Comparison of ENCODE assay signal across 9 cellular contexts in the genomic region with DNA sequence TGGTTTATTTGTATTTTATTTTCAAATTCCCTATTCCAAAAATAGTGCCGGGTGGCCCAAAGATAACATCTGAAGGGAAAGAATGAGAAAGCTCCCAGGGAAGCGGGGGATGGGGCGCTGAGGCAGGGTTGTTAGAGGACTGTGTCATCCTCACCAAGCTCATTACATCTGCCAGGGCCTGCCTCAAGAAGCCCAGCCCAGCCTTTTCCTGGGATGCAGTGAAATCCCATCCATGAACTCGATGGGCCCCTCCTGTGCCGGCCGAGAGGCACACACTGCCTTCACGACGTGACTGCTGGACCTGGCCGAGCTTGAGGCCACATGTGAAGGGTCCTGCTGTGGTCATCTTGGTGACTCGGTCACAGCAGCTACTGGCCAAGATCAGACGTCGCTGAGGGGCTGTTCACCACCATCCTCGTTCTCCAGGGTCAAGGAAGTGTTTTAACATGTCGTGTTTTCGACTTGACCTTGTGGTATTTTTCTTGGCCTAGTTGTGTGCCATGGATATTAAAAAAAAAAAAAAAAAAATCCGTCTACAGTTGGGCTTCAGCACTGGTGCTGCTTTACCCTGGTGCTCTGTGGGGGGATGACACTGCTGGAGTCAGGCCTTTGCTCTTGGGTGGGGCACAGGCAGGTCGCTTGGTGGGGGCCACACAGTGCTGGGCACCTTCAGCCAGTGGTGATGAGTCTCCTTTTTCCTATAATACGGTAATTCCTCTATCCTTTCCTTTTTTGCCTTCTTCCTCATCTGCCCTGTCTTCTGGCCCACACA. TPM values are rescaled to one million over a fixed set of nuclear protein-coding genes. Genes with fewer than 3 reads are reported as not detected.
DNase-seq lines count a peak whose midpoint lies in the region; ATAC-seq and TF ChIP-seq lines count a peak whose summit lies in the region.
"Had no signal": no experiment of that assay in that cellular context is flagged by ENCODE, and none has a peak within 500 bp of the region (broad histone marks: within the 10 kb centered on the region; RNA-seq: fewer than 3 reads in every experiment).

No MANE protein-coding gene starts in this region.

- WGBS in stomach, 5 donors = 72 to 80% (median 74%) methylated on average over 17 to 18 of the region's 18 CpGs
- 67 to 74% methylated on average over 16 to 18 of the region's 18 CpGs for WGBS in lower leg skin, 2 donors

- DNase-seq in DMS53 (lab: John Stamatoyannopoulos, UW) (peak; percentile 24), DMS53 treated with DMSO at 0.1 percent for 48 hours (lab: John Stamatoyannopoulos, UW; ENCODE audit: unreplicated experiment) (no peak), astrocyte of the spinal cord (ENCODE audit: low read depth, low spot score) (peak; percentile 78), right atrium auricular region (ENCODE audit: low spot score) (no peak), stomach (no peak), lower leg skin (ENCODE audit: low spot score in 2 of 2) (no peak), HuH-7.5 (ENCODE audit: low spot score) (no peak)
- DNase-seq: H9 had no signal

- no peak for TF ChIP-seq EP300 in stomach (IDR thresholded peaks at IDR 0.05)

- in situ Hi-C loops in astrocyte of the spinal cord (cut with HindIII; ENCODE audit: low sequenced_read_pairs) = no loop called here

- TF ChIP-seq CTCF in astrocyte of the spinal cord (IDR thresholded peaks at IDR 0.05; ENCODE audit: low read depth, low read length) (no peak), right atrium auricular region (IDR thresholded peaks at IDR 0.05) (no peak), stomach (IDR thresholded peaks at IDR 0.05) (no peak), lower leg skin (IDR thresholded peaks at IDR 0.05) (no peak)

- ATAC-seq in HG02981 (IDR thresholded peaks at IDR 0.05; ENCODE audit: unreplicated experiment) = no peak

- no peak for TF ChIP-seq POLR2A in stomach (IDR thresholded peaks at IDR 0.05)
- TF ChIP-seq POLR2A in lower leg skin (IDR thresholded peaks at IDR 0.05) = no peak

- H3K27ac ChIP-seq in right atrium auricular region = peak overlapping the region; percentile 86 to 88
- peak overlapping the region; percentile 20 to 91 (median 89) for H3K27ac ChIP-seq in stomach

- H3K27me3 ChIP-seq in right atrium auricular region (no peaks in the 10 kb centered on the region), stomach (no peaks in the 10 kb centered on the region)

- H3K36me3 ChIP-seq in right atrium auricular region (peaks cover 64% of the 10 kb centered on the region), stomach (peaks cover 37 to 74% (median 70%) of the 10 kb centered on the region in 4 donors)

- H3K4me3 ChIP-seq in astrocyte of the spinal cord (ENCODE audit: low read depth, low read length) (no peak overlapping the region), right atrium auricular region (no peak overlapping the region), stomach (no peak overlapping the region), lower leg skin (ENCODE audit: low read depth, poor library complexity, severe bottlenecking) (no peak overlapping the region)

- no peaks in the 10 kb centered on the region for H3K9me3 ChIP-seq in right atrium auricular region
- H3K9me3 ChIP-seq in stomach = no peaks in the 10 kb centered on the region

- H3K4me1 ChIP-seq in right atrium auricular region (peaks cover 0 to 88% of the 10 kb centered on the region in 2 donors), stomach (peaks cover 73 to 93% (median 88%) of the 10 kb centered on the region in 4 donors)

- intact Hi-C loops in stomach (cut with DNase I; ENCODE audit: low total_unique reads) = loop anchor here (10.0 kb wide), 1 partner anchor 53 kb away; no protein-coding TSS in a partner anchor
- intact Hi-C loops in lower leg skin (cut with DNase I; ENCODE audit: low total_unique reads) = no loop called here

RNA-seq across cellular contexts. Expression of a gene that starts 4.9 kb away (rescaled TPM):
- total RNA-seq in right atrium auricular region (10 to 100 TPM; 14.8 to 15.4 TPM), stomach (10 to 100 TPM in 2 of 5 donors, 1 to 10 TPM in 2, under 1 TPM in 1; 0.29 to 22.6 (median 8.9) TPM), lower leg skin (10 to 100 TPM; 11.7 to 15.7 (median 13.9) TPM)
- 1 to 10 TPM; 7.3 to 9.5 (median 8.6) TPM for polyA plus RNA-seq in stomach

RNA-seq across cellular contexts. Expression of a gene that starts 22.2 kb away (rescaled TPM):
- 10 to 100 TPM; 15.6 to 17.5 TPM for total RNA-seq in right atrium auricular region
- total RNA-seq in stomach = 10 to 100 TPM; 21.0 to 47.8 (median 26.9) TPM
- 10 to 100 TPM; 17.9 to 33.8 (median 23.2) TPM for polyA plus RNA-seq in stomach
- total RNA-seq in lower leg skin = 10 to 100 TPM; 11.3 to 51.6 (median 31.8) TPM

Comparison
In these comparisons a context has a peak if more than half of its experiments do, and no peak if none do; other contexts are left out.
1. DNase-seq: peak in DMS53 (single experiment) and astrocyte of the spinal cord (single experiment); none in DMS53 treated with DMSO at 0.1 percent for 48 hours (single experiment), right atrium auricular region (single experiment), stomach (single experiment), lower leg skin (0 of 2) and HuH-7.5 (single experiment).